In genomic region chr1:16458801-16459200, GRCh38 we compare ENCODE assay signal across 22 cellular contexts. TPM values are rescaled to one million over a fixed set of nuclear protein-coding genes. Genes with fewer than 3 reads are reported as not detected.
DNase-seq lines count a peak whose midpoint lies in the region; FAIRE-seq and TF ChIP-seq lines count a peak whose summit lies in the region.
"Had no signal": no experiment of that assay in that cellular context is flagged by ENCODE, and none has a peak within 500 bp of the region (broad histone marks: within the 10 kb centered on the region; RNA-seq: fewer than 3 reads in every experiment).

No MANE protein-coding gene starts in this region.

- H3K4me3 Mint-ChIP-seq in brain = peak overlapping the region in 2 of 5 experiments; percentile 7 to 49
- H3K4me3 Mint-ChIP-seq: activated B cell treated with CpG ODN at 0.5 μM for 24 hours; activated CD4-positive, alpha-beta memory T cell treated with anti-CD3 and anti-CD28 coated beads for 36 hours; naive thymus-derived CD8-positive, alpha-beta T cell; stimulated activated effector memory CD8-positive, alpha-beta T cell treated with anti-CD3 and anti-CD28 coated beads, Interleukin-12 subunit alpha, Interleukin-12 subunit beta, amount 100 ng/mL, for 72 hours had no signal

- in situ Hi-C loops in G401 (cut with HindIII; ENCODE audit: low sequenced_read_pairs) = no loop called here

- peaks cover 6% of the 10 kb centered on the region for H3K4me1 Mint-ChIP-seq in brain
- H3K4me1 Mint-ChIP-seq: activated B cell treated with CpG ODN at 0.5 μM for 24 hours; stimulated activated effector memory CD8-positive, alpha-beta T cell treated with anti-CD3 and anti-CD28 coated beads, Interleukin-12 subunit alpha, Interleukin-12 subunit beta, amount 100 ng/mL, for 72 hours had no signal

- TF ChIP-seq CTCF in brain (conservative IDR thresholded peaks at IDR 0.05) = no peak

- peaks cover 73% of the 10 kb centered on the region for H3K36me3 Mint-ChIP-seq in brain

- DNase-seq in C1 segment of cervical spinal cord (lab: John Stamatoyannopoulos, UW) (peak in 11 of 14 donors; percentile 11 to 73 (median 38)), G401 (ENCODE audit: low spot score) (peak; percentile 74), midbrain (lab: John Stamatoyannopoulos, UW) (peak; percentile 15), EL (no peak), cerebellar nuclear complex (lab: John Stamatoyannopoulos, UW) (no peak), RCC 7860 (ENCODE audit: low spot score) (no peak)
- DNase-seq: activated B cell treated with CpG ODN at 0.5 μM for 24 hours; activated CD4-positive, alpha-beta memory T cell treated with anti-CD3 and anti-CD28 coated beads for 36 hours; kidney glomerular epithelial cell; mesenchymal stem cell; naive thymus-derived CD8-positive, alpha-beta T cell; NCI-H1930; pancreas; transverse colon had no signal

- H3K9me3 Mint-ChIP-seq in brain = peaks cover 0 to 2% (median 0%) of the 10 kb centered on the region in 5 experiments
- H3K9me3 Mint-ChIP-seq: activated B cell treated with CpG ODN at 0.5 μM for 24 hours; activated CD4-positive, alpha-beta memory T cell treated with anti-CD3 and anti-CD28 coated beads for 36 hours; naive thymus-derived CD8-positive, alpha-beta T cell; stimulated activated effector memory CD8-positive, alpha-beta T cell treated with anti-CD3 and anti-CD28 coated beads, Interleukin-12 subunit alpha, Interleukin-12 subunit beta, amount 100 ng/mL, for 72 hours had no signal

- FAIRE-seq in RCC 7860 (lab: Jason Lieb, UNC) = no peak
- FAIRE-seq: GM12891, pancreas had no signal

- no peaks in the 10 kb centered on the region for H3K27me3 Mint-ChIP-seq in brain
- H3K27me3 Mint-ChIP-seq: activated B cell treated with CpG ODN at 0.5 μM for 24 hours; activated CD4-positive, alpha-beta memory T cell treated with anti-CD3 and anti-CD28 coated beads for 36 hours; naive thymus-derived CD8-positive, alpha-beta T cell had no signal

- peak overlapping the region in 4 of 5 experiments; percentile 70 to 98 (median 90) for H3K27ac Mint-ChIP-seq in brain
- H3K27ac Mint-ChIP-seq: activated B cell treated with CpG ODN at 0.5 μM for 24 hours; activated CD4-positive, alpha-beta memory T cell treated with anti-CD3 and anti-CD28 coated beads for 36 hours; stimulated activated effector memory CD8-positive, alpha-beta T cell treated with anti-CD3 and anti-CD28 coated beads, Interleukin-12 subunit alpha, Interleukin-12 subunit beta, amount 100 ng/mL, for 72 hours had no signal

RNA-seq across cellular contexts. Expression of gene NECAP2, which starts 18.3 kb away (rescaled TPM):
- total RNA-seq in G401 (2014; rRNA removed; shearing (Covaris generic)) = 81.4 and 107 TPM in 2 replicates
- polyA plus RNA-seq in brain (ENCODE audit: insufficient read depth, low read depth, low replicate concordance) = 63.8 TPM

RNA-seq across cellular contexts. Expression of gene SPATA21, which starts 21.6 kb away (rescaled TPM):
- total RNA-seq in G401 (2014; rRNA removed; shearing (Covaris generic)) = not detected in 2 replicates
- polyA plus RNA-seq in brain (ENCODE audit: insufficient read depth, low read depth, low replicate concordance) = not detected
- total RNA-seq: activated B cell treated with CpG ODN at 0.5 μM for 24 hours; activated CD4-positive, alpha-beta memory T cell treated with anti-CD3 and anti-CD28 coated beads for 36 hours; breast epithelium; esophagus muscularis mucosa; H4; HT-29; naive thymus-derived CD8-positive, alpha-beta T cell; RPMI7951; transverse colon had no signal
- polyA plus RNA-seq: naive thymus-derived CD8-positive, alpha-beta T cell had no signal

RNA-seq across cellular contexts. Expression of gene RNU1-1, which starts 55.3 kb away (rescaled TPM):
- not detected in 2 replicates for total RNA-seq in G401 (2014; rRNA removed; shearing (Covaris generic))
- polyA plus RNA-seq in brain (ENCODE audit: insufficient read depth, low read depth, low replicate concordance) = not detected
- total RNA-seq: H4 had no signal
- polyA plus RNA-seq: pancreas had no signal

Comparison
In these comparisons a context has a peak if more than half of its experiments do, and no peak if none do; other contexts are left out.
1. DNase-seq: peak in C1 segment of cervical spinal cord (11 of 14), G401 (single experiment) and midbrain (single experiment); none in EL (single experiment), cerebellar nuclear complex (0 of 2) and RCC 7860 (single experiment).